ENCODE assay signal across 1 cellular context in the genomic region with DNA sequence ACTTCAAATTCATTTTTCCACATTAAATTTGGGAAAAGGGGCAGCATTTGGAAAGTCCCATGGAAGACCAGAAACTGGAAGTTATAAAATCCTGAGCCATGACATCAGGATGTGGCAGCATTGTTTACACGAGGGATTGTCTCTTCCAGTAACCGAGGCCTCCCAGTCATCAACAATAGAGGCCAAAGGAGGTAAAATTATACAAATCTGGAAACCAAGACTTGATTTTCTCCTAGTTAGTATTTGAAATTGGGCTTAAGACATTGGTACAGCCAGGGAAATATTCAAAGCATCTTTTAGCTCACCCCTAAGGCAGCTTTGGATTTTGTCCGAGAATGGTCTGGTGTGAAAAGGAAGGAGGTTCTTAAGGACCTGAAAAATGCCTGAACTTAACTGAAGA.
TF ChIP-seq lines count a peak whose summit lies in the region.

No MANE protein-coding gene starts in this region.

TF ChIP-seq in IMR-90, 13 proteins besides CTCF, POLR2A, EP300 and RAD21:
- TF ChIP-seq MAZ (IDR thresholded peaks at IDR 0.05; ENCODE audit: borderline replicate concordance, low read depth, low read length) (no peak), CHD1 (IDR thresholded peaks at IDR 0.05; ENCODE audit: low read depth, low read length) (no peak), MAFK (IDR thresholded peaks at IDR 0.05; ENCODE audit: low read depth, low read length) (no peak), FOS (IDR thresholded peaks at IDR 0.05; ENCODE audit: low read depth, low read length) (peak; percentile 8; the same call in 1 of the 2 replicates), SMC3 (IDR thresholded peaks at IDR 0.05; ENCODE audit: low read depth, low read length) (no peak)
